ENCODE assay signal across 13 cellular contexts in genomic region chr3:55724851-55725250, GRCh38.
DNase-seq lines count a peak whose midpoint lies in the region; ATAC-seq and TF ChIP-seq lines count a peak whose summit lies in the region.
"Had no signal": no experiment of that assay in that cellular context is flagged by ENCODE, and none has a peak within 500 bp of the region (broad histone marks: within the 10 kb centered on the region; RNA-seq: fewer than 3 reads in every experiment).

No MANE protein-coding gene starts in this region.

- no peaks in the 10 kb centered on the region for H3K9me3 ChIP-seq in thyroid gland
- H3K9me3 ChIP-seq: upper lobe of right lung had no signal

- H3K36me3 ChIP-seq in thyroid gland: no peaks in the 10 kb centered on the region
- H3K36me3 ChIP-seq: upper lobe of right lung had no signal

- WGBS in thyroid gland, 2 donors: 54 to 58% methylated on average over 2 of the region's 2 CpGs

- DNase-seq in NCI-H82 (lab: John Stamatoyannopoulos, UW) (peak; percentile 23), NCI-H82 treated with DMSO at 0.1 percent for 48 hours (lab: John Stamatoyannopoulos, UW; ENCODE audit: unreplicated experiment) (no peak), thyroid gland (peak; percentile 48 to 61), HPDE6-E6E7 (ENCODE audit: extremely low spot score) (no peak), amniotic stem cell (lab: John Stamatoyannopoulos, UW) (no peak)
- DNase-seq: 8988T, NCI-H1417, SHP77, upper lobe of right lung had no signal

- peak overlapping the region in 2 of 3 donors; percentile 41 to 55 for H3K27ac ChIP-seq in thyroid gland
- H3K27ac ChIP-seq: coronary artery, upper lobe of right lung had no signal

- ATAC-seq in GM21619 (IDR thresholded peaks at IDR 0.05; ENCODE audit: unreplicated experiment) (peak; percentile 63), HG03432 (IDR thresholded peaks at IDR 0.05; ENCODE audit: unreplicated experiment) (peak; percentile 73), HG03025 (IDR thresholded peaks at IDR 0.05; ENCODE audit: low FRiP score, unreplicated experiment) (no peak)
- ATAC-seq: upper lobe of right lung had no signal

- H3K4me1 ChIP-seq in thyroid gland: peaks cover 19 to 39% of the 10 kb centered on the region in 2 donors
- H3K4me1 ChIP-seq: upper lobe of right lung had no signal

- intact Hi-C loops in thyroid gland (cut with DNase I): no loop called here

- TF ChIP-seq CTCF in thyroid gland (IDR thresholded peaks at IDR 0.05): no peak

- H3K27me3 ChIP-seq in thyroid gland: no peaks in the 10 kb centered on the region
- H3K27me3 ChIP-seq: upper lobe of right lung had no signal

- H3K4me3 ChIP-seq in thyroid gland (replicated peaks in 1 of 3): no peak overlapping the region
- H3K4me3 ChIP-seq: coronary artery, upper lobe of right lung had no signal

- TF ChIP-seq POLR2A in thyroid gland (IDR thresholded peaks at IDR 0.05): peak in 1 of 2 donors; percentile 7

Comparison
In these comparisons a context has a peak if more than half of its experiments do, and no peak if none do; other contexts are left out.
1. DNase-seq: peak in NCI-H82 (single experiment) and thyroid gland (2 of 2); none in NCI-H82 treated with DMSO at 0.1 percent for 48 hours (single experiment), HPDE6-E6E7 (single experiment) and amniotic stem cell (single experiment).